Comparison of ENCODE assay signal across 1 cellular context in genomic region chr14:51319181-51319597, GRCh38.
TF ChIP-seq lines count a peak whose summit lies in the region.

No MANE protein-coding gene starts in this region.

TF ChIP-seq in GM12878, 131 proteins besides CTCF, POLR2A, EP300 and RAD21 (continued from another document):
- no peak for TF ChIP-seq ZBTB40 (IDR thresholded peaks at IDR 0.05; ENCODE audit: borderline replicate concordance)
TF ChIP-seq in GM12878: peak in this region for 0.
